Comparison of ENCODE assay signal across 20 cellular contexts in the genomic region with DNA sequence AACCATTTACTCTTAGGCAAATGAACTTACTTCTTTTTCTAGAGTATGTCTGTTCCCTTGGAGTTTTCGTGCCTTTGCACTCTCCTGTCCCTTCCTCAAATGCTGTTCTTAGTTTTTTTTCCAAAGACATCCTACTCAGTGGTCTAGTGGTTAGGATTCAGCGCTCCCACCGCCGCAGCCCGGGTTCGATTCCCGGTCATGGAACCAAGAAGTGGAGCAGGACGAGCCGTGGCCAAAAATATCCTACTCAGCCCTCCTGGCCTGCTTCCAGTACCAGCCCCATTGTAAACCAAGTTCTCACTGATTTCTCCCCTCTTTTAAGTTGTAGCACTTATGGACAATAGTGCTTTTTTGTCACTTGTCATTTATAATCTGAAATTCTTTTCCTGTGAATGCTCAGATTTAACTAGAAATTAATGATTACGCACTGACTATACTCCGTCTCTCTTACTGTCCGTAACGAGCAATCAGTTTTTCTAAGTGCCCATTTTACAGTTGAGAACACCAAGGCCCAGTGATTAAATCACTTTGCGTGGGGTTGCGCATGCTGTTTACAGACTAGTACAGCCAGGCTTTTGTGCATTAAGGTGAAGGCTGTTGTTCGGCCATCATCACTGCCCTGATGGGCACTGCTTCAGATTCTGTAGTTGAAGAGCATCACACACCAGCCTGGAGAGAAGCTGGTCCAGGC.
"Had no signal": no experiment of that assay in that cellular context is flagged by ENCODE, and none has a peak within 500 bp of the region (broad histone marks: within the 10 kb centered on the region; RNA-seq: fewer than 3 reads in every experiment).

No MANE protein-coding gene starts in this region.

- H3K9me3 ChIP-seq: gastrocnemius medialis, mucosa of descending colon, psoas muscle, sigmoid colon, suprapubic skin had no signal

- ATAC-seq: esophagus mucosa; gastrocnemius medialis; heart right ventricle; mucosa of descending colon; naive thymus-derived CD8-positive, alpha-beta T cell; psoas muscle had no signal

- H3K4me1 ChIP-seq: parathyroid adenoma, sigmoid colon, suprapubic skin, tibial artery had no signal

- DNase-seq: cortex of kidney; effector CD8-positive, alpha-beta T cell; gastrocnemius medialis; heart right ventricle; hypothalamus; mucosa of descending colon; naive thymus-derived CD8-positive, alpha-beta T cell; nucleus accumbens; psoas muscle; retina; sigmoid colon; stimulated activated naive CD4-positive, alpha-beta T cell; tibial artery had no signal

- H3K36me3 ChIP-seq: gastrocnemius medialis, heart right ventricle, sigmoid colon, suprapubic skin, tibial artery had no signal

- H3K9me3 Mint-ChIP-seq: central memory CD8-positive, alpha-beta T cell; neural crest cell had no signal

- H3K4me3 Mint-ChIP-seq: central memory CD8-positive, alpha-beta T cell; naive thymus-derived CD8-positive, alpha-beta T cell; neural crest cell had no signal

- H3K27ac ChIP-seq: dorsolateral prefrontal cortex, gastrocnemius medialis, heart right ventricle, parathyroid adenoma, psoas muscle, sigmoid colon, skin epidermis, suprapubic skin, tibial artery had no signal

- H3K4me3 ChIP-seq: dorsolateral prefrontal cortex, gastrocnemius medialis, heart right ventricle, mucosa of descending colon, psoas muscle, sigmoid colon, skin epidermis, suprapubic skin, tibial artery had no signal

- H3K27ac Mint-ChIP-seq: naive thymus-derived CD8-positive, alpha-beta T cell had no signal

- H3K27me3 ChIP-seq: dorsolateral prefrontal cortex, gastrocnemius medialis, suprapubic skin had no signal

- H3K9ac ChIP-seq: parathyroid adenoma had no signal
